Comparison of ENCODE assay signal across 17 cellular contexts in genomic region chr17:77990301-77990700, GRCh38. TPM values are rescaled to one million over a fixed set of nuclear protein-coding genes. Genes with fewer than 3 reads are reported as not detected.
A peak's percentile ranks its signal among the peaks of the same experiment; 100 is the strongest.
DNase-seq lines count a peak whose midpoint lies in the region; ATAC-seq and TF ChIP-seq lines count a peak whose summit lies in the region.
"Had no signal": no experiment of that assay in that cellular context is flagged by ENCODE, and none has a peak within 500 bp of the region (broad histone marks: within the 10 kb centered on the region; RNA-seq: fewer than 3 reads in every experiment).

No MANE protein-coding gene starts in this region.

- WGBS in trophoblast cell (ENCODE audit: extremely low coverage, insufficient coverage, insufficient read length), result no CpG with 5 or more reads among the region's 3 CpGs

- H3K4me3 ChIP-seq in CD4-positive, CD25-positive, alpha-beta regulatory T cell (ENCODE audit: low read depth, low read length), result no peak overlapping the region
- no peak overlapping the region for H3K4me3 ChIP-seq in naive thymus-derived CD4-positive, alpha-beta T cell (ENCODE audit: low read length)
- H3K4me3 ChIP-seq in trophoblast cell (ENCODE audit: low read depth, low read length), result no peak overlapping the region
- H3K4me3 ChIP-seq: GM23248 had no signal

- no peaks in the 10 kb centered on the region for H3K79me1 ChIP-seq in trophoblast cell (ENCODE audit: low read length)

- H4K12ac ChIP-seq in trophoblast cell (ENCODE audit: low read depth, low read length), result no peak overlapping the region

- H3K4ac ChIP-seq in trophoblast cell (ENCODE audit: low read depth, low read length), result no peak overlapping the region

- H4K91ac ChIP-seq in trophoblast cell (ENCODE audit: low read depth, low read length), result no peak overlapping the region

- peaks cover 13% of the 10 kb centered on the region for H3K4me1 ChIP-seq in CD4-positive, CD25-positive, alpha-beta regulatory T cell (ENCODE audit: control insufficient read depth, insufficient read depth, low read length, poor library complexity, severe bottlenecking)
- peaks cover 0 to 16% of the 10 kb centered on the region in 2 donors for H3K4me1 ChIP-seq in naive thymus-derived CD4-positive, alpha-beta T cell (ENCODE audit: control insufficient read depth in 2 of 2, insufficient read depth in 2 of 2, low read length in 2 of 2)
- H3K4me1 ChIP-seq in trophoblast cell (ENCODE audit: control insufficient read depth in 1 of 2, insufficient read depth in 2 of 2, low read length in 2 of 2), result no peaks in the 10 kb centered on the region

- H3K27me3 ChIP-seq in CD4-positive, CD25-positive, alpha-beta regulatory T cell (ENCODE audit: control insufficient read depth, insufficient read depth, low read length), result no peaks in the 10 kb centered on the region
- no peaks in the 10 kb centered on the region for H3K27me3 ChIP-seq in naive thymus-derived CD4-positive, alpha-beta T cell (ENCODE audit: control insufficient read depth in 2 of 2, insufficient read depth in 2 of 2, low read length in 2 of 2)
- no peaks in the 10 kb centered on the region for H3K27me3 ChIP-seq in trophoblast cell (ENCODE audit: insufficient read depth, low read length)

- CTCF ChIA-PET in activated CD8-positive, alpha-beta T cell treated with anti-CD3 and anti-CD28 coated beads for 36 hours (lab: Charles Lee), result interaction anchor here (0.8 to 1.0 kb wide), 2 partner anchors 9 to 29 kb away, joined by 3 read pairs; no protein-coding TSS in a partner anchor
- CTCF ChIA-PET in activated CD8-positive, alpha-beta T cell treated with anti-CD3 and anti-CD28 coated beads, Interleukin-2, amount 10 ng/mL, durations not matched to agents 7 days and 5 days (lab: Charles Lee), result interaction anchor here (1.0 to 1.2 kb wide), 2 partner anchors 19 to 23 kb away, joined by 3 to 4 read pairs; no protein-coding TSS in a partner anchor
- CTCF ChIA-PET in T-cell (lab: Charles Lee), result no interaction called here
- CTCF ChIA-PET in naive thymus-derived CD4-positive, alpha-beta T cell (lab: Charles Lee), result interaction anchor here (1.5 kb wide), 1 partner anchor 32 kb away, joined by 4 read pairs; the partner anchor contains the start of gene TNRC6C

- TF ChIP-seq CTCF in activated CD8-positive, alpha-beta T cell treated with anti-CD3 and anti-CD28 coated beads for 36 hours (IDR thresholded peaks at IDR 0.05), result no peak

- no peak overlapping the region for H3K27ac Mint-ChIP-seq in activated CD8-positive, alpha-beta T cell treated with anti-CD3 and anti-CD28 coated beads for 36 hours
- no peak overlapping the region for H3K27ac Mint-ChIP-seq in activated CD8-positive, alpha-beta T cell treated with anti-CD3 and anti-CD28 coated beads, Interleukin-2, amount 10 ng/mL, durations not matched to agents 7 days and 5 days
- H3K27ac Mint-ChIP-seq in CD4-positive, CD25-positive, alpha-beta regulatory T cell, result peak overlapping the region in 2 of 3 donors; percentile 9 to 38
- peak overlapping the region; percentile 10 to 46 for H3K27ac Mint-ChIP-seq in T-cell
- peak overlapping the region in 8 of 9 donors; percentile 1 to 81 (median 32) for H3K27ac Mint-ChIP-seq in naive thymus-derived CD4-positive, alpha-beta T cell
- H3K27ac Mint-ChIP-seq: CD14-positive monocyte had no signal

- no peak overlapping the region for H3K18ac ChIP-seq in trophoblast cell (ENCODE audit: low read length)

- no peaks in the 10 kb centered on the region for H3K9me3 Mint-ChIP-seq in activated CD8-positive, alpha-beta T cell treated with anti-CD3 and anti-CD28 coated beads for 36 hours
- no peaks in the 10 kb centered on the region for H3K9me3 Mint-ChIP-seq in activated CD8-positive, alpha-beta T cell treated with anti-CD3 and anti-CD28 coated beads, Interleukin-2, amount 10 ng/mL, durations not matched to agents 7 days and 5 days (ENCODE audit: insufficient read depth)
- no peaks in the 10 kb centered on the region for H3K9me3 Mint-ChIP-seq in CD4-positive, CD25-positive, alpha-beta regulatory T cell
- H3K9me3 Mint-ChIP-seq in T-cell, result no peaks in the 10 kb centered on the region
- peaks cover 0 to 2% (median 0%) of the 10 kb centered on the region in 11 donors for H3K9me3 Mint-ChIP-seq in naive thymus-derived CD4-positive, alpha-beta T cell

- POLR2A ChIA-PET in activated CD8-positive, alpha-beta T cell treated with anti-CD3 and anti-CD28 coated beads for 36 hours (lab: Charles Lee), result no interaction called here
- POLR2A ChIA-PET in activated CD8-positive, alpha-beta T cell treated with anti-CD3 and anti-CD28 coated beads, Interleukin-2, amount 10 ng/mL, durations not matched to agents 7 days and 5 days (lab: Charles Lee), result no interaction called here
- POLR2A ChIA-PET in T-cell (lab: Charles Lee), result no interaction called here
- POLR2A ChIA-PET in naive thymus-derived CD4-positive, alpha-beta T cell (lab: Charles Lee), result interaction anchor here (1.3 to 4.4 kb wide), 2 partner anchors 31 to 32 kb away, joined by 4 to 27 read pairs; partner anchors contain the start of gene TNRC6C

- intact Hi-C loops in activated CD8-positive, alpha-beta T cell treated with anti-CD3 and anti-CD28 coated beads for 36 hours (cut with micrococcal nuclease), result no loop called here
- intact Hi-C loops in naive thymus-derived CD4-positive, alpha-beta T cell (cut with micrococcal nuclease), result no loop called here

- H3K36me3 Mint-ChIP-seq in activated CD8-positive, alpha-beta T cell treated with anti-CD3 and anti-CD28 coated beads for 36 hours (ENCODE audit: low read depth), result no peaks in the 10 kb centered on the region
- no peaks in the 10 kb centered on the region for H3K36me3 Mint-ChIP-seq in activated CD8-positive, alpha-beta T cell treated with anti-CD3 and anti-CD28 coated beads, Interleukin-2, amount 10 ng/mL, durations not matched to agents 7 days and 5 days (ENCODE audit: low read depth)
- H3K36me3 Mint-ChIP-seq in CD4-positive, CD25-positive, alpha-beta regulatory T cell, result peaks cover 10% of the 10 kb centered on the region
- peaks cover 16% of the 10 kb centered on the region for H3K36me3 Mint-ChIP-seq in T-cell
- H3K36me3 Mint-ChIP-seq in naive thymus-derived CD4-positive, alpha-beta T cell, result peaks cover 0 to 33% (median 10%) of the 10 kb centered on the region in 5 donors

- H3K4me1 Mint-ChIP-seq in activated CD8-positive, alpha-beta T cell treated with anti-CD3 and anti-CD28 coated beads for 36 hours (ENCODE audit: low read depth), result peaks cover 47% of the 10 kb centered on the region
- H3K4me1 Mint-ChIP-seq in activated CD8-positive, alpha-beta T cell treated with anti-CD3 and anti-CD28 coated beads, Interleukin-2, amount 10 ng/mL, durations not matched to agents 7 days and 5 days (ENCODE audit: low read depth), result peaks cover 23% of the 10 kb centered on the region
- peaks cover 23 to 62% (median 45%) of the 10 kb centered on the region in 4 donors for H3K4me1 Mint-ChIP-seq in CD4-positive, CD25-positive, alpha-beta regulatory T cell
- H3K4me1 Mint-ChIP-seq in T-cell, result peaks cover 59 to 73% (median 73%) of the 10 kb centered on the region in 3 donors
- H3K4me1 Mint-ChIP-seq in naive thymus-derived CD4-positive, alpha-beta T cell, result peaks cover 11 to 85% (median 74%) of the 10 kb centered on the region in 7 donors

- peak; percentile 30 for ATAC-seq in activated CD8-positive, alpha-beta T cell treated with anti-CD3 and anti-CD28 coated beads for 36 hours
- ATAC-seq in activated CD8-positive, alpha-beta T cell treated with anti-CD3 and anti-CD28 coated beads, Interleukin-2, amount 10 ng/mL, durations not matched to agents 7 days and 5 days, result no peak
- no peak for ATAC-seq in CD4-positive, CD25-positive, alpha-beta regulatory T cell (ENCODE audit: low read depth in 2 of 2)
- peak in 2 of 4 experiments; percentile 29 to 37 for ATAC-seq in T-cell (replicated peaks in 1 of 4)
- no peak for ATAC-seq in naive thymus-derived CD4-positive, alpha-beta T cell
- ATAC-seq: HCT116 had no signal

- no peaks in the 10 kb centered on the region for H3K27me3 Mint-ChIP-seq in activated CD8-positive, alpha-beta T cell treated with anti-CD3 and anti-CD28 coated beads for 36 hours
- H3K27me3 Mint-ChIP-seq in activated CD8-positive, alpha-beta T cell treated with anti-CD3 and anti-CD28 coated beads, Interleukin-2, amount 10 ng/mL, durations not matched to agents 7 days and 5 days (ENCODE audit: low read depth), result no peaks in the 10 kb centered on the region
- no peaks in the 10 kb centered on the region for H3K27me3 Mint-ChIP-seq in CD4-positive, CD25-positive, alpha-beta regulatory T cell
- H3K27me3 Mint-ChIP-seq in T-cell, result no peaks in the 10 kb centered on the region
- no peaks in the 10 kb centered on the region for H3K27me3 Mint-ChIP-seq in naive thymus-derived CD4-positive, alpha-beta T cell

- H3K9ac ChIP-seq in trophoblast cell (ENCODE audit: low read length), result no peak overlapping the region
- H3K9ac ChIP-seq: GM23248 had no signal

- H4K8ac ChIP-seq in trophoblast cell (ENCODE audit: low read depth, low read length), result no peak overlapping the region

- TF ChIP-seq POLR2A in erythroblast (IDR thresholded peaks at IDR 0.05; ENCODE audit: low read length), result no peak

- no peak for DNase-seq in activated CD8-positive, alpha-beta T cell treated with anti-CD3 and anti-CD28 coated beads for 36 hours
- no peak for DNase-seq in activated CD8-positive, alpha-beta T cell treated with anti-CD3 and anti-CD28 coated beads, Interleukin-2, amount 10 ng/mL, durations not matched to agents 7 days and 5 days
- DNase-seq in CD4-positive, CD25-positive, alpha-beta regulatory T cell, result no peak
- DNase-seq in T-cell (no peak), trophoblast cell (no peak), erythroblast (lab: John Stamatoyannopoulos, UW) (no peak)
- no peak for DNase-seq in naive thymus-derived CD4-positive, alpha-beta T cell
- no peak for DNase-seq in stimulated activated CD8-positive, alpha-beta memory T cell treated with anti-CD3 and anti-CD28 coated beads, Interleukin-4, amount 100 ng/mL, for 48 hours
- DNase-seq: COR-L47, DMS153, DMS79 treated with DMSO at 0.1 percent for 48 hours, EL, GM23248, IMR-90 had no signal

- no peak overlapping the region for H3K4me3 Mint-ChIP-seq in activated CD8-positive, alpha-beta T cell treated with anti-CD3 and anti-CD28 coated beads for 36 hours
- no peak overlapping the region for H3K4me3 Mint-ChIP-seq in activated CD8-positive, alpha-beta T cell treated with anti-CD3 and anti-CD28 coated beads, Interleukin-2, amount 10 ng/mL, durations not matched to agents 7 days and 5 days
- H3K4me3 Mint-ChIP-seq in CD4-positive, CD25-positive, alpha-beta regulatory T cell, result peak overlapping the region in 1 of 4 donors; percentile 2
- no peak overlapping the region for H3K4me3 Mint-ChIP-seq in T-cell
- H3K4me3 Mint-ChIP-seq in naive thymus-derived CD4-positive, alpha-beta T cell, result peak overlapping the region in 5 of 10 donors; percentile 7 to 55 (median 40)
- H3K4me3 Mint-ChIP-seq: CD14-positive monocyte had no signal

- H2BK120ac ChIP-seq in trophoblast cell (ENCODE audit: insufficient read depth, low read length, poor library complexity), result no peak overlapping the region

- H3K27ac ChIP-seq in CD4-positive, CD25-positive, alpha-beta regulatory T cell (ENCODE audit: insufficient read depth, low read length, poor library complexity, severe bottlenecking), result no peak overlapping the region
- no peak overlapping the region for H3K27ac ChIP-seq in naive thymus-derived CD4-positive, alpha-beta T cell (ENCODE audit: low read depth, low read length)
- H3K27ac ChIP-seq in trophoblast cell (ENCODE audit: low read depth, low read length), result no peak overlapping the region
- H3K27ac ChIP-seq: 22Rv1, GM23248 had no signal

- H2AFZ ChIP-seq in trophoblast cell (ENCODE audit: insufficient read depth, low read length, poor library complexity), result no peak overlapping the region
- H2AFZ ChIP-seq: GM23248 had no signal

- H2BK12ac ChIP-seq in trophoblast cell (ENCODE audit: low read length), result no peak overlapping the region

- H3K4me2 ChIP-seq in trophoblast cell (ENCODE audit: low read length), result no peak overlapping the region

- H3K14ac ChIP-seq in trophoblast cell (ENCODE audit: low read length), result no peak overlapping the region

- H2AK5ac ChIP-seq in trophoblast cell (ENCODE audit: low read length), result no peak overlapping the region

- H3K36me3 ChIP-seq in CD4-positive, CD25-positive, alpha-beta regulatory T cell (ENCODE audit: control insufficient read depth, insufficient read depth, low read length), result no peaks in the 10 kb centered on the region
- H3K36me3 ChIP-seq in naive thymus-derived CD4-positive, alpha-beta T cell (ENCODE audit: control insufficient read depth in 2 of 3, insufficient read depth in 3 of 3, low read length in 3 of 3), result no peaks in the 10 kb centered on the region
- H3K36me3 ChIP-seq in trophoblast cell (ENCODE audit: control insufficient read depth in 1 of 2, insufficient read depth in 2 of 2, low read length in 2 of 2), result no peaks in the 10 kb centered on the region

- no peaks in the 10 kb centered on the region for H3K9me3 ChIP-seq in CD4-positive, CD25-positive, alpha-beta regulatory T cell (ENCODE audit: control insufficient read depth in 2 of 2, low read length in 2 of 2)
- H3K9me3 ChIP-seq in naive thymus-derived CD4-positive, alpha-beta T cell (ENCODE audit: control insufficient read depth in 2 of 3, low read length in 3 of 3), result no peaks in the 10 kb centered on the region
- H3K9me3 ChIP-seq in trophoblast cell (ENCODE audit: insufficient read depth, low read depth, low read length), result no peaks in the 10 kb centered on the region

- H3K23ac ChIP-seq in trophoblast cell (ENCODE audit: low read length), result no peak overlapping the region

- no peaks in the 10 kb centered on the region for H3K79me2 ChIP-seq in trophoblast cell (ENCODE audit: control insufficient read depth, insufficient read depth, low read length, poor library complexity)

- no peak overlapping the region for H2BK5ac ChIP-seq in trophoblast cell (ENCODE audit: low read depth, low read length, poor library complexity)

RNA-seq across cellular contexts. Expression of gene TNRC6C, which starts 31.8 kb away (rescaled TPM):
- 10 to 100 TPM; 26.4 to 26.6 TPM for total RNA-seq in activated CD8-positive, alpha-beta T cell treated with anti-CD3 and anti-CD28 coated beads for 36 hours
- total RNA-seq in activated CD8-positive, alpha-beta T cell treated with anti-CD3 and anti-CD28 coated beads, Interleukin-2, amount 10 ng/mL, durations not matched to agents 7 days and 5 days, result 10 to 100 TPM; 33.3 to 36.2 TPM
- 77.1 TPM for total RNA-seq in CD4-positive, CD25-positive, alpha-beta regulatory T cell
- 1 to 10 TPM; 2.3 to 3.1 (median 2.9) TPM for polyA plus RNA-seq in CD4-positive, CD25-positive, alpha-beta regulatory T cell
- 100 to 1,000 TPM in 1 of 5 donors, 10 to 100 TPM in 4; 87.1 to 116 (median 94.3) TPM for total RNA-seq in T-cell
- 100 to 1,000 TPM in 3 of 5 experiments, 10 to 100 TPM in 2; 28.6 to 133 (median 104) TPM for total RNA-seq in naive thymus-derived CD4-positive, alpha-beta T cell
- 1 to 10 TPM; 7.4 to 8.2 TPM for polyA plus RNA-seq in naive thymus-derived CD4-positive, alpha-beta T cell
- 1.4 and 1.7 TPM in 2 replicates for polyA plus RNA-seq in trophoblast cell (2013)

Comparison
In these comparisons a context has a peak if more than half of its experiments do, and no peak if none do; other contexts are left out.
1. H3K27ac Mint-ChIP-seq: peak in CD4-positive, CD25-positive, alpha-beta regulatory T cell (2 of 3), T-cell (2 of 2) and naive thymus-derived CD4-positive, alpha-beta T cell (8 of 9); none in activated CD8-positive, alpha-beta T cell treated with anti-CD3 and anti-CD28 coated beads for 36 hours (single experiment) and activated CD8-positive, alpha-beta T cell treated with anti-CD3 and anti-CD28 coated beads, Interleukin-2, amount 10 ng/mL, durations not matched to agents 7 days and 5 days (single experiment).
2. CTCF ChIA-PET loops: an anchor here in activated CD8-positive, alpha-beta T cell treated with anti-CD3 and anti-CD28 coated beads for 36 hours (0.8 to 1.0 kb wide), activated CD8-positive, alpha-beta T cell treated with anti-CD3 and anti-CD28 coated beads, Interleukin-2, amount 10 ng/mL, durations not matched to agents 7 days and 5 days (1.0 to 1.2 kb wide) and naive thymus-derived CD4-positive, alpha-beta T cell (1.5 kb wide); none called in T-cell.